1 cellular context compared by ENCODE assay signal in genomic region chr2:190840572-190841172, GRCh38.
TF ChIP-seq lines count a peak whose summit lies in the region.

No MANE protein-coding gene starts in this region.

TF ChIP-seq in IMR-90, 13 proteins besides CTCF, POLR2A, EP300 and RAD21 (continued from another document):
- TF ChIP-seq USF2 (IDR thresholded peaks at IDR 0.05; ENCODE audit: low read depth, low read length) (no peak), FOS (IDR thresholded peaks at IDR 0.05; ENCODE audit: low read depth, low read length) (no peak), CHD1 (IDR thresholded peaks at IDR 0.05; ENCODE audit: low read depth, low read length) (no peak), SMC3 (IDR thresholded peaks at IDR 0.05; ENCODE audit: low read depth, low read length) (no peak), BHLHE40 (IDR thresholded peaks at IDR 0.05; ENCODE audit: low read depth, low read length) (no peak), CEBPB (IDR thresholded peaks at IDR 0.05; ENCODE audit: low read depth, low read length) (no peak)
